Comparison of ENCODE assay signal across 1 cellular context in the genomic region with DNA sequence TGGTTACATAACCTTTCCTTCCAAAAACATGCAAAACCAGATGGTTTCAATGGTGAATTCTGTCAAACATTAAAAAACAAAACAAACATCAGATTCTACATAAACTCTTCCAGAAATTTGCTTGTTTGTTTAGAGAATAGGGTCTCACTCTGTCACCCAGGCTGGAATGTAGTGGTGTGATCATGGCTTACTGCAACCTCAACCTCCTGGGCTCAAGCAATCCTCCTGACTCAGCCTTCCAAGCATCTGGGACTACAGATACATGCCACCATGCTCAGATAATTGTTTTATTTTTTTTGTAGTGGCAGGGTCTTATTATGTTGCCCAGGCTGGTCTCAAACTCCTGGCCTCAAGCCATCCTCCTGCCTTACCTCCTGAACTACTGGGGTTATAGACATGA.
TF ChIP-seq lines count a peak whose summit lies in the region.

No MANE protein-coding gene starts in this region.

TF ChIP-seq in SK-N-SH treated with all-trans-retinoic acid at 6 μM for 48 hours, 23 proteins besides CTCF, POLR2A, EP300 and RAD21 (continued from another document):
- TF ChIP-seq, protein P1, sequence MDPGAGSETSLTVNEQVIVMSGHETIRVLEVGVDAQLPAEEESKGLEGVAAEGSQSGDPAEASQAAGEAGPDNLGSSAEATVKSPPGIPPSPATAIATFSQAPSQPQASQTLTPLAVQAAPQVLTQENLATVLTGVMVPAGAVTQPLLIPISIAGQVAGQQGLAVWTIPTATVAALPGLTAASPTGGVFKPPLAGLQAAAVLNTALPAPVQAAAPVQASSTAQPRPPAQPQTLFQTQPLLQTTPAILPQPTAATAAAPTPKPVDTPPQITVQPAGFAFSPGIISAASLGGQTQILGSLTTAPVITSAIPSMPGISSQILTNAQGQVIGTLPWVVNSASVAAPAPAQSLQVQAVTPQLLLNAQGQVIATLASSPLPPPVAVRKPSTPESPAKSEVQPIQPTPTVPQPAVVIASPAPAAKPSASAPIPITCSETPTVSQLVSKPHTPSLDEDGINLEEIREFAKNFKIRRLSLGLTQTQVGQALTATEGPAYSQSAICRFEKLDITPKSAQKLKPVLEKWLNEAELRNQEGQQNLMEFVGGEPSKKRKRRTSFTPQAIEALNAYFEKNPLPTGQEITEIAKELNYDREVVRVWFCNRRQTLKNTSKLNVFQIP (CRISPR knock-in tag; IDR thresholded peaks at IDR 0.05; ENCODE audit: borderline replicate concordance, low read depth), result no peak
- no peak for TF ChIP-seq SNAI2 (CRISPR knock-in tag; IDR thresholded peaks at IDR 0.05)
- TF ChIP-seq BACH2 (CRISPR knock-in tag; IDR thresholded peaks at IDR 0.05; ENCODE audit: borderline replicate concordance), result no peak
- TF ChIP-seq, protein P2, sequence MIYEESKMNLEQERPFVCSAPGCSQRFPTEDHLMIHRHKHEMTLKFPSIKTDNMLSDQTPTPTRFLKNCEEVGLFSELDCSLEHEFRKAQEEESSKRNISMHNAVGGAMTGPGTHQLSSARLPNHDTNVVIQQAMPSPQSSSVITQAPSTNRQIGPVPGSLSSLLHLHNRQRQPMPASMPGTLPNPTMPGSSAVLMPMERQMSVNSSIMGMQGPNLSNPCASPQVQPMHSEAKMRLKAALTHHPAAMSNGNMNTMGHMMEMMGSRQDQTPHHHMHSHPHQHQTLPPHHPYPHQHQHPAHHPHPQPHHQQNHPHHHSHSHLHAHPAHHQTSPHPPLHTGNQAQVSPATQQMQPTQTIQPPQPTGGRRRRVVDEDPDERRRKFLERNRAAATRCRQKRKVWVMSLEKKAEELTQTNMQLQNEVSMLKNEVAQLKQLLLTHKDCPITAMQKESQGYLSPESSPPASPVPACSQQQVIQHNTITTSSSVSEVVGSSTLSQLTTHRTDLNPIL (CRISPR knock-in tag; IDR thresholded peaks at IDR 0.05; ENCODE audit: low read depth), result no peak
- TF ChIP-seq RARB (CRISPR knock-in tag; IDR thresholded peaks at IDR 0.05), result no peak
- no peak for TF ChIP-seq ZFP3 (CRISPR knock-in tag; IDR thresholded peaks at IDR 0.05)
TF ChIP-seq in SK-N-SH treated with all-trans-retinoic acid at 6 μM for 48 hours: peak in this region for 0.
